In genomic region chr15:45331977-45332376, GRCh38 we compare ENCODE assay signal across 30 cellular contexts. TPM values are rescaled to one million over a fixed set of nuclear protein-coding genes. Genes with fewer than 3 reads are reported as not detected.
DNase-seq lines count a peak whose midpoint lies in the region; ATAC-seq and TF ChIP-seq lines count a peak whose summit lies in the region.
"Had no signal": no experiment of that assay in that cellular context is flagged by ENCODE, and none has a peak within 500 bp of the region (broad histone marks: within the 10 kb centered on the region; RNA-seq: fewer than 3 reads in every experiment).

No MANE protein-coding gene starts in this region.

- no peaks in the 10 kb centered on the region for H3K36me3 Mint-ChIP-seq in nephron (ENCODE audit: low read depth)
- H3K36me3 Mint-ChIP-seq: activated CD4-positive, alpha-beta memory T cell treated with anti-CD3 and anti-CD28 coated beads for 36 hours; natural killer cell treated with Interleukin-12 subunit alpha and Interleukin-12 subunit beta and Interleukin-15 and Interleukin-18, amount 100 ng/mL, for 72 hours had no signal

- CTCF ChIA-PET in RWPE1 (lab: Yijun Ruan, JAX) = interaction anchor here (0.8 kb wide), 1 partner anchor 648 kb away, joined by 3 read pairs; no protein-coding TSS in a partner anchor

- TF ChIP-seq EP300 in transverse colon (IDR thresholded peaks at IDR 0.05; ENCODE audit: low read depth) = no peak

- POLR2A ChIA-PET in RWPE1 (lab: Yijun Ruan, JAX; ENCODE audit: low non-redundant PET) = no interaction called here

- H3K27ac ChIP-seq in right atrium auricular region = peak overlapping the region in 1 of 2 donors; percentile 41
- H3K27ac ChIP-seq in left ventricle myocardium inferior (replicated peaks) = peak overlapping the region; percentile 73
- H3K27ac ChIP-seq in transverse colon = peak overlapping the region in 3 of 4 donors; percentile 26 to 44 (median 43)
- no peak overlapping the region for H3K27ac ChIP-seq in adrenal gland
- no peak overlapping the region for H3K27ac ChIP-seq in RWPE1
- H3K27ac ChIP-seq: cardiac muscle cell, coronary artery, tibial artery had no signal

- intact Hi-C loops in Right ventricle myocardium superior (cut with DNase I) (no loop called here), left ventricle myocardium inferior (cut with micrococcal nuclease) (no loop called here), transverse colon (cut with DNase I; ENCODE audit: low total_unique reads) (no loop called here), adrenal gland (cut with DNase I) (no loop called here)

- no peaks in the 10 kb centered on the region for H3K9me3 ChIP-seq in right atrium auricular region
- H3K9me3 ChIP-seq in left ventricle myocardium inferior (replicated peaks) = no peaks in the 10 kb centered on the region
- H3K9me3 ChIP-seq in transverse colon = no peaks in the 10 kb centered on the region
- no peaks in the 10 kb centered on the region for H3K9me3 ChIP-seq in adrenal gland (replicated peaks in 1 of 3)
- H3K9me3 ChIP-seq: tibial artery had no signal

- peak; percentile 65 for ATAC-seq in Right ventricle myocardium superior (ENCODE audit: poor library complexity)
- ATAC-seq: activated CD4-positive, CD25-positive, alpha-beta regulatory T cell treated with anti-CD3 and anti-CD28 coated beads, Interleukin-2, amount 50 U/mL, for 24 hours; left lobe of liver; natural killer cell treated with Interleukin-12 subunit alpha and Interleukin-12 subunit beta and Interleukin-15 and Interleukin-18, amount 100 ng/mL, for 72 hours had no signal

- in situ Hi-C loops in transverse colon (cut with MboI; ENCODE audit: low pct_ligation_motif_present in 1 of 4, low pct_unique_long_range_greater_than_20kb in 1 of 4, low sequenced_read_pairs in 3 of 4) = no loop called here

- H3K4me3 ChIP-seq in right atrium auricular region (no peak overlapping the region), left ventricle myocardium inferior (no peak overlapping the region), transverse colon (no peak overlapping the region), adrenal gland (no peak overlapping the region)
- H3K4me3 ChIP-seq: cardiac muscle cell, coronary artery, tibial artery had no signal

- peaks cover 0 to 13% of the 10 kb centered on the region in 2 donors for H3K4me1 ChIP-seq in right atrium auricular region
- H3K4me1 ChIP-seq in left ventricle myocardium inferior = peaks cover 23% of the 10 kb centered on the region
- H3K4me1 ChIP-seq in transverse colon = peaks cover 0 to 17% (median 4%) of the 10 kb centered on the region in 4 donors
- H3K4me1 ChIP-seq in adrenal gland (replicated peaks in 1 of 2) = no peaks in the 10 kb centered on the region

- no peak for DNase-seq in Right ventricle myocardium superior
- DNase-seq in right atrium auricular region (ENCODE audit: low spot score) = no peak
- no peak for DNase-seq in left ventricle myocardium inferior
- no peak for DNase-seq in transverse colon
- no peak for DNase-seq in adrenal gland
- no peak for DNase-seq in RWPE1 (ENCODE audit: low spot score)
- DNase-seq in islet precursor cell = no peak
- DNase-seq: activated CD4-positive, alpha-beta memory T cell treated with anti-CD3 and anti-CD28 coated beads for 36 hours; activated CD8-positive, alpha-beta memory T cell treated with anti-CD3 and anti-CD28 coated beads, Interleukin-2, amount 50 U/mL, for 4 hours; CD8-positive, alpha-beta memory T cell; DMS153; effector memory CD4-positive, alpha-beta T cell; erythroblast; H7; IMR-90; midbrain; NCI-H1092 treated with DMSO at 0.1 percent for 48 hours; NCI-H187 treated with DMSO at 0.1 percent for 48 hours; NCI-H69; tibial artery had no signal

- no peaks in the 10 kb centered on the region for H3K27me3 Mint-ChIP-seq in nephron (ENCODE audit: low read depth)

- H3K4me1 Mint-ChIP-seq in nephron = peaks cover 21% of the 10 kb centered on the region
- H3K4me1 Mint-ChIP-seq: B cell had no signal

- WGBS in transverse colon (ENCODE audit: low coverage in 1 of 2), 2 donors = 73 to 76% methylated on average over 2 to 4 of the region's 4 CpGs
- WGBS in adrenal gland, 4 donors = 41 to 54% (median 50%) methylated on average over 4 of the region's 4 CpGs

- TF ChIP-seq POLR2A in transverse colon (IDR thresholded peaks at IDR 0.05) (no peak), adrenal gland (IDR thresholded peaks at IDR 0.05) (no peak)

- H3K27me3 ChIP-seq in right atrium auricular region (no peaks in the 10 kb centered on the region), left ventricle myocardium inferior (ENCODE audit: low read depth) (no peaks in the 10 kb centered on the region), transverse colon (no peaks in the 10 kb centered on the region), adrenal gland (no peaks in the 10 kb centered on the region)
- H3K27me3 ChIP-seq: cardiac muscle cell, tibial artery had no signal

- peak overlapping the region in 2 of 3 experiments; percentile 15 to 17 for H3K4me3 Mint-ChIP-seq in nephron
- H3K4me3 Mint-ChIP-seq: activated CD4-positive, alpha-beta memory T cell treated with anti-CD3 and anti-CD28 coated beads for 36 hours; activated naive CD4-positive, alpha-beta T cell treated with anti-CD3 and anti-CD28 coated beads, Interleukin-2, amount 50 U/mL, for 24 hours; activated T-helper 1 cell treated with anti-CD3 and anti-CD28 coated beads, Interleukin-12 subunit alpha, Interleukin-12 subunit beta, Interleukin-2, Interleukin-4 antibody, amounts not matched to agents 30 ng/mL and 10 ng/mL and 1 ng/mL, durations not matched to agents 14 hours and 24 hours and 36 hours; B cell; CD8-positive, alpha-beta memory T cell; natural killer cell treated with Interleukin-12 subunit alpha and Interleukin-12 subunit beta and Interleukin-15 and Interleukin-18, amount 100 ng/mL, for 72 hours; T-helper 1 cell treated with Interleukin-12 subunit alpha and Interleukin-12 subunit beta and Interleukin-4 antibody, amounts not matched to agents 30 μg/mL and 1 μg/mL, for 36 hours had no signal

- H3K36me3 ChIP-seq in right atrium auricular region (no peaks in the 10 kb centered on the region), left ventricle myocardium inferior (no peaks in the 10 kb centered on the region), transverse colon (no peaks in the 10 kb centered on the region), adrenal gland (replicated peaks in 1 of 2) (no peaks in the 10 kb centered on the region)
- H3K36me3 ChIP-seq: cardiac muscle cell, tibial artery had no signal

- TF ChIP-seq CTCF in right atrium auricular region (IDR thresholded peaks at IDR 0.05) (no peak), left ventricle myocardium inferior (IDR thresholded peaks at IDR 0.05; ENCODE audit: borderline replicate concordance) (no peak), nephron (IDR thresholded peaks at IDR 0.05; ENCODE audit: unreplicated experiment in 3 of 3) (no peak), transverse colon (IDR thresholded peaks at IDR 0.05) (no peak), adrenal gland (IDR thresholded peaks at IDR 0.05) (no peak), RWPE1 (conservative IDR thresholded peaks at IDR 0.05; ENCODE audit: low read depth) (no peak)

- peak overlapping the region; percentile 90 to 91 (median 91) for H3K27ac Mint-ChIP-seq in nephron
- H3K27ac Mint-ChIP-seq: activated CD4-positive, alpha-beta memory T cell treated with anti-CD3 and anti-CD28 coated beads for 36 hours; activated naive CD4-positive, alpha-beta T cell treated with anti-CD3 and anti-CD28 coated beads, Interleukin-2, amount 50 U/mL, for 24 hours; activated T-helper 1 cell treated with anti-CD3 and anti-CD28 coated beads, Interleukin-12 subunit alpha, Interleukin-12 subunit beta, Interleukin-2, Interleukin-4 antibody, amounts not matched to agents 30 ng/mL and 10 ng/mL and 1 ng/mL, durations not matched to agents 14 hours and 24 hours and 36 hours; B cell; CD8-positive, alpha-beta memory T cell; natural killer cell treated with Interleukin-12 subunit alpha and Interleukin-12 subunit beta and Interleukin-15 and Interleukin-18, amount 100 ng/mL, for 72 hours; T-helper 1 cell treated with Interleukin-12 subunit alpha and Interleukin-12 subunit beta and Interleukin-4 antibody, amounts not matched to agents 30 μg/mL and 1 μg/mL, for 36 hours had no signal

- H3K9me3 Mint-ChIP-seq in nephron = no peaks in the 10 kb centered on the region
- H3K9me3 Mint-ChIP-seq: activated CD4-positive, alpha-beta memory T cell treated with anti-CD3 and anti-CD28 coated beads for 36 hours; activated naive CD4-positive, alpha-beta T cell treated with anti-CD3 and anti-CD28 coated beads, Interleukin-2, amount 50 U/mL, for 24 hours; activated T-helper 1 cell treated with anti-CD3 and anti-CD28 coated beads, Interleukin-12 subunit alpha, Interleukin-12 subunit beta, Interleukin-2, Interleukin-4 antibody, amounts not matched to agents 30 ng/mL and 10 ng/mL and 1 ng/mL, durations not matched to agents 14 hours and 24 hours and 36 hours; CD8-positive, alpha-beta memory T cell; natural killer cell treated with Interleukin-12 subunit alpha and Interleukin-12 subunit beta and Interleukin-15 and Interleukin-18, amount 100 ng/mL, for 72 hours; T-helper 1 cell treated with Interleukin-12 subunit alpha and Interleukin-12 subunit beta and Interleukin-4 antibody, amounts not matched to agents 30 μg/mL and 1 μg/mL, for 36 hours had no signal

RNA-seq across cellular contexts. Expression of gene GATM, which starts 46.4 kb away (rescaled TPM):
- 35.6 TPM for total RNA-seq in Right ventricle myocardium superior
- 10 to 100 TPM; 36.0 to 38.2 TPM for total RNA-seq in right atrium auricular region
- 9.3 TPM for total RNA-seq in left ventricle myocardium inferior
- total RNA-seq in transverse colon = 10 to 100 TPM; 15.9 to 96.9 (median 18.6) TPM
- 10 to 100 TPM; 15.1 to 73.2 (median 33.1) TPM for total RNA-seq in adrenal gland
- 10 to 100 TPM in 1 of 3 donors, 1 to 10 TPM in 2; 6.8 to 10.9 (median 8.6) TPM for polyA plus RNA-seq in adrenal gland

Comparison
In these comparisons a context has a peak if more than half of its experiments do, and no peak if none do; other contexts are left out.
1. H3K27ac ChIP-seq: peak in left ventricle myocardium inferior (single experiment) and transverse colon (3 of 4); none in adrenal gland (0 of 5) and RWPE1 (single experiment).